In the genomic region with DNA sequence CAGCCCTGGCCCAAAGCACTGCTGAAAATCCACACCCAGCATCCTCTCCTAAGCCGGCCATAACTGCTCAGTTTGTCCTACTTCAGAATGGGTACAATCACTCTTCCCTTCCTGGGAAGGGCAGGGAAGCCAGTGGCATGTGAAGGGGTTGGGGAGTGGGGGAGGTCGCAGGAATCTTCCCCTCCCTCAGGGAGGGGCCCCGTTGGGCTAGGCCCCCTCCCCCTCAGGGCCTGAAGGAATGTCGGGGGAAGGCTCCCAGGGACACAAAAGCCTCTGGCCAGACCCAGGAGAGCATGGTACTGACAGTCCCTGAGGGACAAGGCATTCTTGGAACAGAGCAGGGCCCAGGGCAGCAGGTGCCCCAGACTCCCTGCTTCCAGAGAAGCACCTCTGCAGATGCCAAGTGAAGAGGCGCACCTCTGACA, we compare ENCODE assay signal across 8 cellular contexts. TPM values are rescaled to one million over a fixed set of nuclear protein-coding genes. Genes with fewer than 3 reads are reported as not detected.
DNase-seq lines count a peak whose midpoint lies in the region; ATAC-seq, FAIRE-seq and TF ChIP-seq lines count a peak whose summit lies in the region.

No MANE protein-coding gene starts in this region.

- H3K4me3 ChIP-seq in astrocyte of the cerebellum (ENCODE audit: low read depth, low read length) (peak overlapping the region; percentile 77), left lung (peak overlapping the region; percentile 88 to 94), transverse colon (peak overlapping the region; percentile 55 to 75 (median 70))

- peak overlapping the region; percentile 88 for H3K4me3 Mint-ChIP-seq in activated naive CD4-positive, alpha-beta T cell treated with anti-CD3 and anti-CD28 coated beads for 36 hours

- peak overlapping the region; percentile 87 for H3K27ac Mint-ChIP-seq in activated naive CD4-positive, alpha-beta T cell treated with anti-CD3 and anti-CD28 coated beads for 36 hours

- peaks cover 33% of the 10 kb centered on the region for H3K36me3 Mint-ChIP-seq in activated naive CD4-positive, alpha-beta T cell treated with anti-CD3 and anti-CD28 coated beads for 36 hours (ENCODE audit: low read depth)

- H3K4me1 ChIP-seq in left lung (peaks cover 20 to 64% of the 10 kb centered on the region in 2 donors), transverse colon (peaks cover 12 to 44% (median 26%) of the 10 kb centered on the region in 4 donors)

- FAIRE-seq in D721Med (lab: Jason Lieb, UNC): no peak

- no peaks in the 10 kb centered on the region for H3K9me3 ChIP-seq in left lung
- no peaks in the 10 kb centered on the region for H3K9me3 ChIP-seq in transverse colon

- H3K36me3 ChIP-seq in left lung: peaks cover 6 to 42% of the 10 kb centered on the region in 2 donors
- peaks cover 0 to 14% (median 6%) of the 10 kb centered on the region in 4 donors for H3K36me3 ChIP-seq in transverse colon

- H3K4me1 Mint-ChIP-seq in activated naive CD4-positive, alpha-beta T cell treated with anti-CD3 and anti-CD28 coated beads for 36 hours (ENCODE audit: low read depth): peaks cover 39% of the 10 kb centered on the region

- TF ChIP-seq POLR2A in transverse colon (IDR thresholded peaks at IDR 0.05): no peak

- in situ Hi-C loops in astrocyte of the cerebellum (cut with HindIII; ENCODE audit: low sequenced_read_pairs) (no loop called here), transverse colon (cut with MboI; ENCODE audit: low pct_ligation_motif_present in 1 of 4, low pct_unique_long_range_greater_than_20kb in 1 of 4, low sequenced_read_pairs in 3 of 4) (no loop called here)

- TF ChIP-seq CTCF in astrocyte of the cerebellum (IDR thresholded peaks at IDR 0.05; ENCODE audit: low read depth, low read length, missing control alignments) (no peak), left lung (IDR thresholded peaks at IDR 0.05) (no peak), transverse colon (IDR thresholded peaks at IDR 0.05) (no peak), D721Med (IDR thresholded peaks at IDR 0.05; ENCODE audit: insufficient read depth, missing control alignments) (no peak)

- H3K27me3 ChIP-seq in left lung: no peaks in the 10 kb centered on the region
- H3K27me3 ChIP-seq in transverse colon: no peaks in the 10 kb centered on the region

- peak overlapping the region; percentile 90 to 97 for H3K27ac ChIP-seq in left lung
- H3K27ac ChIP-seq in transverse colon: peak overlapping the region; percentile 93 to 96 (median 94)

- 4 to 20% methylated on average over 1 to 5 of the region's 5 CpGs for WGBS in transverse colon (ENCODE audit: low coverage in 1 of 2), 2 donors

- TF ChIP-seq EP300 in transverse colon (IDR thresholded peaks at IDR 0.05; ENCODE audit: low read depth): no peak

- no peaks in the 10 kb centered on the region for H3K9me3 Mint-ChIP-seq in activated naive CD4-positive, alpha-beta T cell treated with anti-CD3 and anti-CD28 coated beads for 36 hours

- no peaks in the 10 kb centered on the region for H3K27me3 Mint-ChIP-seq in activated naive CD4-positive, alpha-beta T cell treated with anti-CD3 and anti-CD28 coated beads for 36 hours (ENCODE audit: low read depth)

- intact Hi-C loops in activated naive CD4-positive, alpha-beta T cell treated with anti-CD3 and anti-CD28 coated beads for 36 hours (cut with micrococcal nuclease): loop anchor here (5.0 to 10.0 kb wide), 2 partner anchors 409 to 578 kb away; partner anchors contain the start of genes IPO13 and SLC2A1
- intact Hi-C loops in left lung (cut with DNase I): no loop called here
- intact Hi-C loops in transverse colon (cut with DNase I; ENCODE audit: low total_unique reads): no loop called here

- CTCF ChIA-PET in activated naive CD4-positive, alpha-beta T cell treated with anti-CD3 and anti-CD28 coated beads for 36 hours (lab: Charles Lee): no interaction called here

- ATAC-seq in left lung (peak; percentile 0), GM19035 (IDR thresholded peaks at IDR 0.05; ENCODE audit: unreplicated experiment) (no peak)

- no peak for DNase-seq in activated naive CD4-positive, alpha-beta T cell treated with anti-CD3 and anti-CD28 coated beads for 36 hours
- DNase-seq in activated naive CD4-positive, alpha-beta T cell treated with Interleukin-2 at 50 U/mL for 16 hours: no peak
- DNase-seq in astrocyte of the cerebellum (ENCODE audit: low read depth) (no peak), left lung (no peak), transverse colon (no peak), D721Med (ENCODE audit: insufficient read length, low spot score) (no peak), T1000 (lab: John Stamatoyannopoulos, UW) (no peak)

RNA-seq across cellular contexts. Expression of gene ELOVL1, which starts 1.2 kb away (rescaled TPM):
- 10 to 100 TPM; 42.8 to 44.2 TPM for total RNA-seq in activated naive CD4-positive, alpha-beta T cell treated with anti-CD3 and anti-CD28 coated beads for 36 hours
- total RNA-seq in left lung (100 to 1,000 TPM; 118 to 144 TPM), transverse colon (100 to 1,000 TPM in 1 of 4 donors, 10 to 100 TPM in 3; 58.4 to 114 (median 99.5) TPM)

RNA-seq across cellular contexts. Expression of gene CDC20, which starts 7.8 kb away (rescaled TPM):
- 100 to 1,000 TPM; 179 to 194 TPM for total RNA-seq in activated naive CD4-positive, alpha-beta T cell treated with anti-CD3 and anti-CD28 coated beads for 36 hours
- 10 to 100 TPM in 1 of 2 donors, 1 to 10 TPM in 1; 7.9 to 18.0 TPM for total RNA-seq in left lung
- total RNA-seq in transverse colon: 10 to 100 TPM in 1 of 4 donors, 1 to 10 TPM in 2, not detected in 1; 2.9 to 38.4 (median 4.5) TPM

RNA-seq across cellular contexts. Expression of gene MED8, which starts 23.0 kb away (rescaled TPM):
- total RNA-seq in activated naive CD4-positive, alpha-beta T cell treated with anti-CD3 and anti-CD28 coated beads for 36 hours: 10 to 100 TPM; 45.8 to 45.9 TPM
- total RNA-seq in left lung (10 to 100 TPM; 40.3 to 48.5 TPM), transverse colon (10 to 100 TPM; 12.7 to 41.9 (median 25.0) TPM)

RNA-seq across cellular contexts. Expression of gene SZT2, which starts 23.1 kb away (rescaled TPM):
- total RNA-seq in activated naive CD4-positive, alpha-beta T cell treated with anti-CD3 and anti-CD28 coated beads for 36 hours: 10 to 100 TPM; 26.6 to 28.2 TPM
- total RNA-seq in left lung (10 to 100 TPM; 40.1 to 68.0 TPM), transverse colon (100 to 1,000 TPM in 2 of 4 donors, 10 to 100 TPM in 2; 43.1 to 106 (median 82.2) TPM)

RNA-seq across cellular contexts. Expression of gene MPL, which starts 29.0 kb away (rescaled TPM):
- not detected for total RNA-seq in activated naive CD4-positive, alpha-beta T cell treated with anti-CD3 and anti-CD28 coated beads for 36 hours
- under 1 TPM; 0.24 to 0.67 TPM for total RNA-seq in left lung
- total RNA-seq in transverse colon: under 1 TPM in 1 of 4 donors, not detected in 3; 0.32 TPM

Comparison
In these comparisons a context has a peak if more than half of its experiments do, and no peak if none do; other contexts are left out.
1. RNA of gene CDC20, which starts 7.8 kb away (total RNA-seq): 179 to 194 TPM in activated naive CD4-positive, alpha-beta T cell treated with anti-CD3 and anti-CD28 coated beads for 36 hours; 7.9 to 18.0 TPM in left lung and 2.9 to 38.4 TPM in transverse colon; every median in the first group is over 4 times any median in the second.
2. Peak in every context shown above with its lines, with median percentiles within 50 percentile points of each other: H3K4me3 ChIP-seq.